ENCODE assay signal across 38 cellular contexts in the genomic region with DNA sequence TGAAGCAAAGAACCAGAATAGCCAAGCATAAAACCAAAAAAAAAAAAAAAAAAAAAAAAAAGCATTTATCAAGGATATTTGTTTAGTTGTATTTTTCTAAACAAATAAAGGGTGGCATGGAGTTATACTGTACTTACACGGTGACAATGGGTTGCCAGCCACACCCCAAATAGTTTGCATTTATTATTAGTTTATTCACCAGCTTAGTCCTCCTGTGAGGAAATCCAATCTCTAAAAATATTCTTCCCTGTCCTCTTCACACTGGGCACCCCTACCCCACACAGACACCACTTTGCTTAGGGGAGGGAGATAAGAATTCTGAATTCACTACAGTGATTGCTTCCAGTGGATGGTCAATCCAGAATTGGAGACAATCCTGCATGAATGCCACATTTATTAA. TPM values are rescaled to one million over a fixed set of nuclear protein-coding genes. Genes with fewer than 3 reads are reported as not detected.
"Had no signal": no experiment of that assay in that cellular context is flagged by ENCODE, and none has a peak within 500 bp of the region (broad histone marks: within the 10 kb centered on the region; RNA-seq: fewer than 3 reads in every experiment).

No MANE protein-coding gene starts in this region.

- H3K9me3 Mint-ChIP-seq: activated CD4-positive, alpha-beta T cell treated with anti-CD3 and anti-CD28 coated beads, Interleukin-2, amount 10 ng/mL, durations not matched to agents 24 days and 14 days; activated T-helper 2 cell treated with anti-CD3 and anti-CD28 coated beads, Interferon-gamma antibody, Interleukin-2, Interleukin-4, amounts not matched to agents 10 μg/mL and 5 μg/mL and 100 μg/mL, durations not matched to agents 14 hours and 24 hours and 36 hours had no signal

- ATAC-seq: activated CD4-positive, alpha-beta T cell treated with anti-CD3 and anti-CD28 coated beads for 36 hours; activated CD8-positive, alpha-beta memory T cell treated with anti-CD3 and anti-CD28 coated beads, Interleukin-2, amount 10 ng/mL, durations not matched to agents 7 days and 5 days; activated CD8-positive, alpha-beta T cell treated with anti-CD3 and anti-CD28 coated beads, Interleukin-2, amount 10 ng/mL, durations not matched to agents 7 days and 5 days; activated naive CD8-positive, alpha-beta T cell treated with anti-CD3 and anti-CD28 coated beads, Interleukin-2, amount 50 U/mL, for 24 hours; foreskin keratinocyte; gastrocnemius medialis; heart left ventricle had no signal

- H3K27ac ChIP-seq: adrenal gland, breast epithelium, cardiac muscle cell, colonic mucosa, esophagus muscularis mucosa, foreskin keratinocyte, gastrocnemius medialis, heart left ventricle had no signal

- H3K27me3 Mint-ChIP-seq: activated naive CD8-positive, alpha-beta T cell treated with anti-CD3 and anti-CD28 coated beads for 36 hours had no signal

- H3K4me1 ChIP-seq: breast epithelium, colonic mucosa, foreskin keratinocyte, gastrocnemius medialis, heart left ventricle had no signal

- H3K4me1 Mint-ChIP-seq: activated CD4-positive, alpha-beta T cell treated with anti-CD3 and anti-CD28 coated beads for 36 hours; activated CD4-positive, alpha-beta T cell treated with anti-CD3 and anti-CD28 coated beads, Interleukin-2, amount 10 ng/mL, durations not matched to agents 24 days and 14 days; activated CD8-positive, alpha-beta memory T cell treated with anti-CD3 and anti-CD28 coated beads, Interleukin-2, amount 10 ng/mL, durations not matched to agents 7 days and 5 days; activated naive CD4-positive, alpha-beta T cell treated with anti-CD3 and anti-CD28 coated beads, Interleukin-2, amount 50 U/mL, for 24 hours; activated naive CD8-positive, alpha-beta T cell treated with anti-CD3 and anti-CD28 coated beads for 36 hours; activated naive CD8-positive, alpha-beta T cell treated with anti-CD3 and anti-CD28 coated beads, Interleukin-2, amount 50 U/mL, for 24 hours had no signal

- H3K4me3 Mint-ChIP-seq: activated CD4-positive, alpha-beta memory T cell treated with anti-CD3 and anti-CD28 coated beads for 36 hours; activated CD4-positive, alpha-beta T cell treated with anti-CD3 and anti-CD28 coated beads for 36 hours; activated CD4-positive, alpha-beta T cell treated with anti-CD3 and anti-CD28 coated beads, Interleukin-2, amount 10 ng/mL, durations not matched to agents 24 days and 14 days; activated CD8-positive, alpha-beta memory T cell treated with anti-CD3 and anti-CD28 coated beads, Interleukin-2, amount 10 ng/mL, durations not matched to agents 7 days and 5 days; activated CD8-positive, alpha-beta T cell treated with anti-CD3 and anti-CD28 coated beads, Interleukin-2, amount 10 ng/mL, durations not matched to agents 7 days and 5 days; activated naive CD4-positive, alpha-beta T cell treated with anti-CD3 and anti-CD28 coated beads for 36 hours; activated naive CD4-positive, alpha-beta T cell treated with anti-CD3 and anti-CD28 coated beads, Interleukin-2, amount 50 U/mL, for 24 hours; activated naive CD8-positive, alpha-beta T cell treated with anti-CD3 and anti-CD28 coated beads for 36 hours; activated naive CD8-positive, alpha-beta T cell treated with anti-CD3 and anti-CD28 coated beads, Interleukin-2, amount 50 U/mL, for 24 hours; activated T-helper 1 cell treated with anti-CD3 and anti-CD28 coated beads, Interleukin-12 subunit alpha, Interleukin-12 subunit beta, Interleukin-2, Interleukin-4 antibody, amounts not matched to agents 30 ng/mL and 10 ng/mL and 1 ng/mL, durations not matched to agents 14 hours and 24 hours and 36 hours; brain; endodermal cell had no signal

- H3K4me3 ChIP-seq: adrenal gland, breast epithelium, cardiac muscle cell, colonic mucosa, esophagus muscularis mucosa, gastrocnemius medialis, heart left ventricle had no signal

- H3K27ac Mint-ChIP-seq: activated CD4-positive, alpha-beta memory T cell treated with anti-CD3 and anti-CD28 coated beads for 36 hours; activated CD4-positive, alpha-beta T cell treated with anti-CD3 and anti-CD28 coated beads for 36 hours; activated CD4-positive, alpha-beta T cell treated with anti-CD3 and anti-CD28 coated beads, Interleukin-2, amount 10 ng/mL, durations not matched to agents 24 days and 14 days; activated CD8-positive, alpha-beta memory T cell treated with anti-CD3 and anti-CD28 coated beads, Interleukin-2, amount 10 ng/mL, durations not matched to agents 7 days and 5 days; activated CD8-positive, alpha-beta T cell treated with anti-CD3 and anti-CD28 coated beads, Interleukin-2, amount 10 ng/mL, durations not matched to agents 7 days and 5 days; activated naive CD4-positive, alpha-beta T cell treated with anti-CD3 and anti-CD28 coated beads for 36 hours; activated naive CD4-positive, alpha-beta T cell treated with anti-CD3 and anti-CD28 coated beads, Interleukin-2, amount 50 U/mL, for 24 hours; activated naive CD8-positive, alpha-beta T cell treated with anti-CD3 and anti-CD28 coated beads for 36 hours; activated naive CD8-positive, alpha-beta T cell treated with anti-CD3 and anti-CD28 coated beads, Interleukin-2, amount 50 U/mL, for 24 hours; activated T-helper 1 cell treated with anti-CD3 and anti-CD28 coated beads, Interleukin-12 subunit alpha, Interleukin-12 subunit beta, Interleukin-2, Interleukin-4 antibody, amounts not matched to agents 30 ng/mL and 10 ng/mL and 1 ng/mL, durations not matched to agents 14 hours and 24 hours and 36 hours; activated T-helper 2 cell treated with anti-CD3 and anti-CD28 coated beads, Interferon-gamma antibody, Interleukin-2, Interleukin-4, amounts not matched to agents 10 μg/mL and 5 μg/mL and 100 μg/mL, durations not matched to agents 14 hours and 24 hours and 36 hours; brain; endodermal cell had no signal

- H3K9me3 ChIP-seq: adrenal gland, breast epithelium, colonic mucosa, gastrocnemius medialis had no signal

- DNase-seq: activated CD4-positive, alpha-beta memory T cell treated with anti-CD3 and anti-CD28 coated beads for 36 hours; activated CD4-positive, alpha-beta T cell treated with anti-CD3 and anti-CD28 coated beads for 36 hours; activated CD4-positive, alpha-beta T cell treated with anti-CD3 and anti-CD28 coated beads, Interleukin-2, amount 10 ng/mL, durations not matched to agents 24 days and 14 days; activated CD4-positive, CD25-positive, alpha-beta regulatory T cell; activated CD4-positive, CD25-positive, alpha-beta regulatory T cell treated with anti-CD3 and anti-CD28 coated beads, Interleukin-2, amount 50 U/mL, for 72 hours; activated CD8-positive, alpha-beta memory T cell treated with anti-CD3 and anti-CD28 coated beads, Interleukin-2, amount 10 ng/mL, durations not matched to agents 7 days and 5 days; activated CD8-positive, alpha-beta memory T cell treated with anti-CD3 and anti-CD28 coated beads, Interleukin-2, amount 50 U/mL, for 4 hours; activated CD8-positive, alpha-beta T cell treated with anti-CD3 and anti-CD28 coated beads, Interleukin-2, amount 10 ng/mL, durations not matched to agents 7 days and 5 days; activated effector memory CD4-positive, alpha-beta T cell treated with anti-CD3 and anti-CD28 coated beads, Interleukin-2, amount 50 U/mL, for 16 hours; activated naive CD4-positive, alpha-beta T cell treated with anti-CD3 and anti-CD28 coated beads for 36 hours; activated naive CD8-positive, alpha-beta T cell treated with anti-CD3 and anti-CD28 coated beads for 36 hours; activated naive CD8-positive, alpha-beta T cell treated with anti-CD3 and anti-CD28 coated beads, Interleukin-2, amount 50 U/mL, for 24 hours; activated T-cell treated with anti-CD3 and anti-CD28 coated beads, Interleukin-2, amount 50 U/mL, for 1 hour; activated T-cell treated with anti-CD3 and anti-CD28 coated beads, Interleukin-2, amount 50 U/mL, for 48 hours; adrenal gland; amygdala; aorta; central memory CD4-positive, alpha-beta T cell; cerebellar nuclear complex; colonic mucosa; effector CD8-positive, alpha-beta T cell; endodermal cell; erythroblast; foreskin keratinocyte; gastrocnemius medialis; glutamatergic neuron; heart left ventricle; T-helper 2 cell had no signal

- H3K36me3 ChIP-seq: adrenal gland, breast epithelium, cardiac muscle cell, colonic mucosa, esophagus muscularis mucosa, gastrocnemius medialis, heart left ventricle had no signal

- H3K27me3 ChIP-seq: adrenal gland, breast epithelium, cardiac muscle cell, colonic mucosa, esophagus muscularis mucosa, foreskin keratinocyte, gastrocnemius medialis, heart left ventricle had no signal

- H3K36me3 Mint-ChIP-seq: activated CD4-positive, alpha-beta memory T cell treated with anti-CD3 and anti-CD28 coated beads for 36 hours; activated naive CD4-positive, alpha-beta T cell treated with anti-CD3 and anti-CD28 coated beads, Interleukin-2, amount 50 U/mL, for 24 hours; brain had no signal

RNA-seq across cellular contexts. Expression of gene PLEKHG7, which starts 18.9 kb away (rescaled TPM):
- total RNA-seq: activated CD4-positive, alpha-beta memory T cell treated with anti-CD3 and anti-CD28 coated beads for 36 hours; activated CD4-positive, alpha-beta T cell treated with anti-CD3 and anti-CD28 coated beads for 36 hours; activated CD4-positive, alpha-beta T cell treated with anti-CD3 and anti-CD28 coated beads, Interleukin-2, amount 10 ng/mL, durations not matched to agents 24 days and 14 days; activated CD8-positive, alpha-beta memory T cell treated with anti-CD3 and anti-CD28 coated beads for 36 hours; activated CD8-positive, alpha-beta memory T cell treated with anti-CD3 and anti-CD28 coated beads, Interleukin-2, amount 10 ng/mL, durations not matched to agents 7 days and 5 days; activated CD8-positive, alpha-beta T cell treated with anti-CD3 and anti-CD28 coated beads, Interleukin-2, amount 10 ng/mL, durations not matched to agents 7 days and 5 days; activated naive CD4-positive, alpha-beta T cell treated with anti-CD3 and anti-CD28 coated beads for 36 hours; activated naive CD8-positive, alpha-beta T cell treated with anti-CD3 and anti-CD28 coated beads for 36 hours; activated T-helper 1 cell treated with anti-CD3 and anti-CD28 coated beads, Interleukin-12 subunit alpha, Interleukin-12 subunit beta, Interleukin-2, Interleukin-4 antibody, amounts not matched to agents 30 ng/mL and 10 ng/mL and 1 ng/mL, durations not matched to agents 14 hours and 24 hours and 36 hours; activated T-helper 2 cell treated with anti-CD3 and anti-CD28 coated beads, Interferon-gamma antibody, Interleukin-2, Interleukin-4, amounts not matched to agents 10 μg/mL and 5 μg/mL and 100 μg/mL, durations not matched to agents 14 hours and 24 hours and 36 hours; adrenal gland; aorta; cardiac muscle cell; dermis microvascular lymphatic vessel endothelial cell; endodermal cell; esophagus muscularis mucosa; foreskin keratinocyte; gastrocnemius medialis; T-helper 1 cell treated with Interleukin-12 subunit alpha and Interleukin-12 subunit beta and Interleukin-4 antibody, amounts not matched to agents 30 ng/mL and 1 ng/mL, for 36 hours had no signal
